Comparison of ENCODE assay signal across 31 cellular contexts in genomic region chr6:25892877-25893276, GRCh38. TPM values are rescaled to one million over a fixed set of nuclear protein-coding genes. Genes with fewer than 3 reads are reported as not detected.
"Had no signal": no experiment of that assay in that cellular context is flagged by ENCODE, and none has a peak within 500 bp of the region (broad histone marks: within the 10 kb centered on the region; RNA-seq: fewer than 3 reads in every experiment).

No MANE protein-coding gene starts in this region.

- H3K4me1 ChIP-seq: stomach, suprapubic skin, testis, thyroid gland, tibial artery, tibial nerve, upper lobe of left lung, upper lobe of right lung, uterus, vagina had no signal

- FAIRE-seq: urothelium cell line had no signal

- H3K36me3 ChIP-seq: stomach, suprapubic skin, thoracic aorta, thyroid gland, tibial artery, tibial nerve, transverse colon, upper lobe of left lung, upper lobe of right lung, uterus, vagina had no signal

- H3K27ac ChIP-seq: stomach, suprapubic skin, testis, thoracic aorta, thyroid gland, tibial artery, tibial nerve, transverse colon, upper lobe of left lung, upper lobe of right lung, uterus, vagina had no signal

- ATAC-seq: stimulated activated effector memory CD8-positive, alpha-beta T cell treated with anti-CD3 and anti-CD28 coated beads, Interleukin-12 subunit alpha, Interleukin-12 subunit beta, amount 100 ng/mL, for 72 hours; stimulated activated memory B cell treated with anti-CD40 and anti-IgM and Interleukin-4, amounts not matched to agents 10 μg/mL and 1 μg/mL and 100 μg/mL, for 72 hours; stimulated activated naive B cell treated with anti-CD40 and anti-IgM and Interleukin-4, amounts not matched to agents 10 μg/mL and 1 μg/mL and 100 μg/mL, for 72 hours; stimulated activated naive CD8-positive, alpha-beta T cell treated with anti-CD3 and anti-CD28 coated beads, Interleukin-15, amount 100 ng/mL, for 72 hours; stimulated activated naive CD8-positive, alpha-beta T cell treated with anti-CD3 and anti-CD28 coated beads, Interleukin-15, Interleukin-2, amounts not matched to agents 100 U/mL and 50 U/mL, for 24 hours; upper lobe of right lung had no signal

- H3K9me3 ChIP-seq: stomach, suprapubic skin, testis, thoracic aorta, thyroid gland, tibial artery, tibial nerve, transverse colon, upper lobe of left lung, upper lobe of right lung, uterus, vagina had no signal

- H3K27me3 ChIP-seq: stomach, suprapubic skin, testis, thyroid gland, tibial artery, tibial nerve, transverse colon, upper lobe of left lung, upper lobe of right lung, uterus, vagina had no signal

- H3K4me3 ChIP-seq: stomach, suprapubic skin, testis, thoracic aorta, thyroid gland, tibial artery, tibial nerve, transverse colon, upper lobe of left lung, upper lobe of right lung, uterus, vagina had no signal

- DNase-seq: stimulated activated CD4-positive, alpha-beta T cell treated with anti-CD3 and anti-CD28 coated beads, Interleukin-2, amount 100 ng/mL, for 48 hours; stimulated activated CD4-positive, alpha-beta T cell treated with anti-CD3 and anti-CD28 coated beads, Interleukin-4, amount 100 ng/mL, for 1 hour; stimulated activated CD4-positive, alpha-beta T cell treated with anti-CD3 and anti-CD28 coated beads, Interleukin-4, amount 100 ng/mL, for 24 hours; stimulated activated CD4-positive, alpha-beta T cell treated with anti-CD3 and anti-CD28 coated beads, Interleukin-4, amount 100 ng/mL, for 4 hours; stimulated activated CD8-positive, alpha-beta memory T cell treated with anti-CD3 and anti-CD28 coated beads, Interleukin-4, amount 100 ng/mL, for 48 hours; stimulated activated naive B cell treated with anti-CD40 and anti-IgM and Interleukin-4, amounts not matched to agents 10 μg/mL and 1 μg/mL and 100 μg/mL, for 72 hours; stimulated activated naive CD4-positive, alpha-beta T cell; stimulated activated naive CD4-positive, alpha-beta T cell treated with Interleukin-2 at 50 U/mL for 16 hours; stimulated activated naive CD8-positive, alpha-beta T cell treated with anti-CD3 and anti-CD28 coated beads, Interleukin-15, amount 100 ng/mL, for 72 hours; stimulated activated naive CD8-positive, alpha-beta T cell treated with anti-CD3 and anti-CD28 coated beads, Interleukin-15, Interleukin-2, amounts not matched to agents 100 U/mL and 50 U/mL, for 24 hours; stomach; substantia nigra; testis; thyroid gland; tibial artery; transverse colon; trophoblast cell; upper lobe of left lung; upper lobe of right lung; uterus had no signal

RNA-seq across cellular contexts. Expression of gene SLC17A3, which starts 18.8 kb away (rescaled TPM):
- total RNA-seq: stomach, subcutaneous adipose tissue, suprapubic skin, temporal lobe, thyroid gland, tibial nerve, transverse colon, upper lobe of right lung, ureter, urinary bladder, uterus, vagina had no signal
- polyA plus RNA-seq: stomach, urinary bladder had no signal

RNA-seq across cellular contexts. Expression of gene SLC17A2, which starts 37.6 kb away (rescaled TPM):
- total RNA-seq: stomach, subcutaneous adipose tissue, suprapubic skin, temporal lobe, thoracic aorta, thyroid gland, tibial nerve, transverse colon, upper lobe of left lung, upper lobe of right lung, ureter, uterus, vagina had no signal
- polyA plus RNA-seq: stomach had no signal
